ENCODE assay signal across 20 cellular contexts in the genomic region with DNA sequence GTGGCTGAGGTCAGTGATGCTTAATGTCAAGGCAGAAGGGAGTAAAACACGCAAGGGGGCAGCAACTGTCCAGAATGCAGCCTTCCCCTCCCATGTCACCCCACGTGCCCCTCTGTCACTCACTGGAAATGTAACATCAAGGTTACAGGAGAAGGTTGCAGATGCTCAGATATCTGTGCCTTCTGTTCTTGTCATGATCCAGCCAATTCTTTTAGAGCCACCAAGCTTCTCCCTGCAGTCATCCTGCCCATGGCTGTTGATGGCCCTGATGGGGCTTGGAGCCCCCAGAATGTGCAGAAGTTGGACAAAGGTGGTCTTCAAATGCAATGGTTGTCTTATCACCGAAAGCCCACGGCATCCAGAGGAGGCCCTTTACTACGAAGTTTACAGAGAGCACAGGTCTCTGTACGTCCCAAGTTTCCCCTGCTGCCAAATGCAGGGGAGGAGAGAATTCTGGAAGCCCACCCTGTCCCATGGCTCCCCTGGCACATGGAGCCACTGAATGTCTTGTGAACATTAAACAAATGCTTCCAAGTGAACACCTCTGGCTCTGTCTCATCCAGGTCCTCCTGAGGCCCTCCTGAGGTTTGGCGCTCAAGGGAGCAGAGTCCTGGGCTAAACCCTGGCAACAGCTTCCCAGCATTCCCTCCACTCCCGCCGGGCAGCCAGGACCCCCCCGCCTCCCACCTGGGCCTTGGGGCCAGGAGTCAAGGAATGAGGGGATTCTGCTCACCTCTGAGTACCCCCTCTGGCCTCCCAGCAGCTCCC. TPM values are rescaled to one million over a fixed set of nuclear protein-coding genes. Genes with fewer than 3 reads are reported as not detected.
DNase-seq lines count a peak whose midpoint lies in the region; ATAC-seq and TF ChIP-seq lines count a peak whose summit lies in the region.
"Had no signal": no experiment of that assay in that cellular context is flagged by ENCODE, and none has a peak within 500 bp of the region (broad histone marks: within the 10 kb centered on the region; RNA-seq: fewer than 3 reads in every experiment).

No MANE protein-coding gene starts in this region.

- H3K36me3 Mint-ChIP-seq in activated naive CD8-positive, alpha-beta T cell treated with anti-CD3 and anti-CD28 coated beads, Interleukin-2, amount 50 U/mL, for 24 hours (ENCODE audit: low read depth), result no peaks in the 10 kb centered on the region
- H3K36me3 Mint-ChIP-seq in activated naive CD8-positive, alpha-beta T cell treated with anti-CD3 and anti-CD28 coated beads for 36 hours, result peaks cover 3% of the 10 kb centered on the region
- no peaks in the 10 kb centered on the region for H3K36me3 Mint-ChIP-seq in Caco-2 (ENCODE audit: insufficient read depth, unreplicated experiment)

- BruUV-seq in Caco-2 (replicated peaks; lab: Mats Ljungman, UMichigan), result no TSS peak

- H3K9me3 ChIP-seq in suprapubic skin (no peaks in the 10 kb centered on the region), Caco-2 (no peaks in the 10 kb centered on the region)

- POLR2A ChIA-PET in Caco-2 (lab: Charles Lee), result interaction anchor here (0.7 kb wide), 1 partner anchor 60 kb away, joined by 3 read pairs; no protein-coding TSS in a partner anchor

- no peak overlapping the region for H3K4me3 ChIP-seq in suprapubic skin
- no peak overlapping the region for H3K4me3 ChIP-seq in Caco-2 (ENCODE audit: low read depth, low read length)
- H3K4me3 ChIP-seq: GM23338, PC-9, SK-N-MC had no signal

- TF ChIP-seq POLR2A in suprapubic skin (IDR thresholded peaks at IDR 0.05), result no peak

- no peak overlapping the region for H3K4me3 Mint-ChIP-seq in activated naive CD8-positive, alpha-beta T cell treated with anti-CD3 and anti-CD28 coated beads, Interleukin-2, amount 50 U/mL, for 24 hours
- H3K4me3 Mint-ChIP-seq in activated naive CD8-positive, alpha-beta T cell treated with anti-CD3 and anti-CD28 coated beads for 36 hours, result no peak overlapping the region
- H3K4me3 Mint-ChIP-seq in Caco-2 (ENCODE audit: unreplicated experiment), result no peak overlapping the region
- H3K4me3 Mint-ChIP-seq: activated CD4-positive, alpha-beta T cell treated with anti-CD3 and anti-CD28 coated beads, Interleukin-2, amount 10 ng/mL, durations not matched to agents 24 days and 14 days; GM23338 had no signal

- H3K27me3 ChIP-seq in suprapubic skin (peaks cover 6% of the 10 kb centered on the region), Caco-2 (replicated peaks; ENCODE audit: control insufficient read depth, insufficient read depth, low read length) (no peaks in the 10 kb centered on the region)

- H3K36me3 ChIP-seq in suprapubic skin, result no peaks in the 10 kb centered on the region
- no peaks in the 10 kb centered on the region for H3K36me3 ChIP-seq in Caco-2 (ENCODE audit: control insufficient read depth, insufficient read depth, low read length)

- no peak for ATAC-seq in activated naive CD8-positive, alpha-beta T cell treated with anti-CD3 and anti-CD28 coated beads, Interleukin-2, amount 50 U/mL, for 24 hours
- ATAC-seq: GM23338 had no signal

- TF ChIP-seq EP300 in suprapubic skin (IDR thresholded peaks at IDR 0.05), result no peak

- CTCF ChIA-PET in Caco-2 (lab: Charles Lee), result no interaction called here

- H3K4me1 ChIP-seq in suprapubic skin (peaks cover 11% of the 10 kb centered on the region), Caco-2 (no peaks in the 10 kb centered on the region)

- H3K9me3 Mint-ChIP-seq in activated naive CD8-positive, alpha-beta T cell treated with anti-CD3 and anti-CD28 coated beads, Interleukin-2, amount 50 U/mL, for 24 hours, result no peaks in the 10 kb centered on the region
- no peaks in the 10 kb centered on the region for H3K9me3 Mint-ChIP-seq in activated naive CD8-positive, alpha-beta T cell treated with anti-CD3 and anti-CD28 coated beads for 36 hours
- no peaks in the 10 kb centered on the region for H3K9me3 Mint-ChIP-seq in Caco-2 (ENCODE audit: unreplicated experiment)
- H3K9me3 Mint-ChIP-seq: activated CD4-positive, alpha-beta T cell treated with anti-CD3 and anti-CD28 coated beads, Interleukin-2, amount 10 ng/mL, durations not matched to agents 24 days and 14 days; activated T-helper 2 cell treated with anti-CD3 and anti-CD28 coated beads, Interferon-gamma antibody, Interleukin-2, Interleukin-4, amounts not matched to agents 10 μg/mL and 5 μg/mL and 100 μg/mL, durations not matched to agents 14 hours and 24 hours and 36 hours; GM23338 had no signal

- H3K27me3 Mint-ChIP-seq in activated naive CD8-positive, alpha-beta T cell treated with anti-CD3 and anti-CD28 coated beads, Interleukin-2, amount 50 U/mL, for 24 hours, result peaks cover 5% of the 10 kb centered on the region
- H3K27me3 Mint-ChIP-seq in activated naive CD8-positive, alpha-beta T cell treated with anti-CD3 and anti-CD28 coated beads for 36 hours, result peaks cover 3% of the 10 kb centered on the region
- no peaks in the 10 kb centered on the region for H3K27me3 Mint-ChIP-seq in Caco-2 (ENCODE audit: insufficient read depth, unreplicated experiment)

- peak; percentile 1 for DNase-seq in activated naive CD8-positive, alpha-beta T cell treated with anti-CD3 and anti-CD28 coated beads, Interleukin-2, amount 50 U/mL, for 24 hours
- no peak for DNase-seq in activated naive CD8-positive, alpha-beta T cell treated with anti-CD3 and anti-CD28 coated beads for 36 hours
- peak; percentile 17 for DNase-seq in M059J (ENCODE audit: low read depth)
- DNase-seq in iPS-NIHi7 (ENCODE audit: extremely low spot score), result peak; percentile 9
- DNase-seq in suprapubic skin (ENCODE audit: low spot score in 2 of 2), result peak; percentile 33 to 72
- no peak for DNase-seq in cerebellum (ENCODE audit: low spot score)
- no peak for DNase-seq in Caco-2
- DNase-seq in NCI-H345 treated with DMSO at 0.1 percent for 48 hours (lab: John Stamatoyannopoulos, UW; ENCODE audit: unreplicated experiment), result no peak
- DNase-seq: activated CD4-positive, alpha-beta T cell treated with anti-CD3 and anti-CD28 coated beads, Interleukin-2, amount 10 ng/mL, durations not matched to agents 24 days and 14 days; hippocampal formation; NCI-H1092; NCI-H2081 treated with DMSO at 0.1 percent for 48 hours; NCI-H526 treated with DMSO at 0.1 percent for 48 hours; PC-9; stimulated activated CD4-positive, alpha-beta T cell treated with anti-CD3 and anti-CD28 coated beads, Interleukin-4, amount 100 ng/mL, for 24 hours had no signal

- intact Hi-C loops in Caco-2 (cut with micrococcal nuclease; ENCODE audit: unreplicated experiment), result loop anchor here (1.0 kb wide), 1 partner anchor 58 kb away; no protein-coding TSS in a partner anchor

- H3K4me1 Mint-ChIP-seq in activated naive CD8-positive, alpha-beta T cell treated with anti-CD3 and anti-CD28 coated beads, Interleukin-2, amount 50 U/mL, for 24 hours, result peaks cover 48% of the 10 kb centered on the region
- peaks cover 47% of the 10 kb centered on the region for H3K4me1 Mint-ChIP-seq in activated naive CD8-positive, alpha-beta T cell treated with anti-CD3 and anti-CD28 coated beads for 36 hours
- H3K4me1 Mint-ChIP-seq in Caco-2 (ENCODE audit: low read depth, unreplicated experiment), result no peaks in the 10 kb centered on the region

- no peak overlapping the region for H3K27ac ChIP-seq in suprapubic skin
- H3K27ac ChIP-seq: PC-9, SK-N-MC had no signal

- TF ChIP-seq CTCF in suprapubic skin (IDR thresholded peaks at IDR 0.05) (no peak), Caco-2 (IDR thresholded peaks at IDR 0.05; ENCODE audit: insufficient read depth in 1 of 2, low read depth in 1 of 2, low read length in 1 of 2, severe bottlenecking in 1 of 2, unreplicated experiment in 1 of 2) (no peak)

- no peak overlapping the region for H3K27ac Mint-ChIP-seq in activated naive CD8-positive, alpha-beta T cell treated with anti-CD3 and anti-CD28 coated beads, Interleukin-2, amount 50 U/mL, for 24 hours
- no peak overlapping the region for H3K27ac Mint-ChIP-seq in activated naive CD8-positive, alpha-beta T cell treated with anti-CD3 and anti-CD28 coated beads for 36 hours
- H3K27ac Mint-ChIP-seq in Caco-2 (ENCODE audit: unreplicated experiment), result no peak overlapping the region
- H3K27ac Mint-ChIP-seq: activated CD4-positive, alpha-beta T cell treated with anti-CD3 and anti-CD28 coated beads, Interleukin-2, amount 10 ng/mL, durations not matched to agents 24 days and 14 days; activated T-helper 2 cell treated with anti-CD3 and anti-CD28 coated beads, Interferon-gamma antibody, Interleukin-2, Interleukin-4, amounts not matched to agents 10 μg/mL and 5 μg/mL and 100 μg/mL, durations not matched to agents 14 hours and 24 hours and 36 hours; GM23338 had no signal

- WGBS in suprapubic skin, result 78% methylated on average over 10 of the region's 10 CpGs

RNA-seq across cellular contexts. Expression of a gene that starts 4.5 kb away (rescaled TPM):
- total RNA-seq in activated naive CD8-positive, alpha-beta T cell treated with anti-CD3 and anti-CD28 coated beads for 36 hours, result 10 to 100 TPM; 18.8 to 20.4 TPM
- 0.79 TPM in 1 of 2 replicates, not detected in the other for total RNA-seq in M059J (2014; rRNA removed; shearing (Covaris generic))
- total RNA-seq in suprapubic skin (1 to 10 TPM in 1 of 4 donors, under 1 TPM in 1, not detected in 2; 0.72 to 1.2 TPM), cerebellum (not detected), Caco-2 (2022) (not detected in 2 replicates)
- total RNA-seq: astrocyte, G401, GM23338, PC-9 had no signal

Comparison
In these comparisons a context has a peak if more than half of its experiments do, and no peak if none do; other contexts are left out.
1. DNase-seq: peak in activated naive CD8-positive, alpha-beta T cell treated with anti-CD3 and anti-CD28 coated beads, Interleukin-2, amount 50 U/mL, for 24 hours (single experiment), M059J (single experiment), iPS-NIHi7 (single experiment) and suprapubic skin (2 of 2); none in activated naive CD8-positive, alpha-beta T cell treated with anti-CD3 and anti-CD28 coated beads for 36 hours (single experiment), cerebellum (single experiment), Caco-2 (0 of 2) and NCI-H345 treated with DMSO at 0.1 percent for 48 hours (single experiment).
2. RNA of a gene that starts 4.5 kb away (total RNA-seq): 18.8 to 20.4 TPM in activated naive CD8-positive, alpha-beta T cell treated with anti-CD3 and anti-CD28 coated beads for 36 hours; 0.72 to 1.2 TPM in suprapubic skin, not detected in cerebellum (single experiment), 0.79 TPM in M059J and not detected in Caco-2; every median in the first group is over 4 times any median in the second.